9 cellular contexts compared by ENCODE assay signal in the genomic region with DNA sequence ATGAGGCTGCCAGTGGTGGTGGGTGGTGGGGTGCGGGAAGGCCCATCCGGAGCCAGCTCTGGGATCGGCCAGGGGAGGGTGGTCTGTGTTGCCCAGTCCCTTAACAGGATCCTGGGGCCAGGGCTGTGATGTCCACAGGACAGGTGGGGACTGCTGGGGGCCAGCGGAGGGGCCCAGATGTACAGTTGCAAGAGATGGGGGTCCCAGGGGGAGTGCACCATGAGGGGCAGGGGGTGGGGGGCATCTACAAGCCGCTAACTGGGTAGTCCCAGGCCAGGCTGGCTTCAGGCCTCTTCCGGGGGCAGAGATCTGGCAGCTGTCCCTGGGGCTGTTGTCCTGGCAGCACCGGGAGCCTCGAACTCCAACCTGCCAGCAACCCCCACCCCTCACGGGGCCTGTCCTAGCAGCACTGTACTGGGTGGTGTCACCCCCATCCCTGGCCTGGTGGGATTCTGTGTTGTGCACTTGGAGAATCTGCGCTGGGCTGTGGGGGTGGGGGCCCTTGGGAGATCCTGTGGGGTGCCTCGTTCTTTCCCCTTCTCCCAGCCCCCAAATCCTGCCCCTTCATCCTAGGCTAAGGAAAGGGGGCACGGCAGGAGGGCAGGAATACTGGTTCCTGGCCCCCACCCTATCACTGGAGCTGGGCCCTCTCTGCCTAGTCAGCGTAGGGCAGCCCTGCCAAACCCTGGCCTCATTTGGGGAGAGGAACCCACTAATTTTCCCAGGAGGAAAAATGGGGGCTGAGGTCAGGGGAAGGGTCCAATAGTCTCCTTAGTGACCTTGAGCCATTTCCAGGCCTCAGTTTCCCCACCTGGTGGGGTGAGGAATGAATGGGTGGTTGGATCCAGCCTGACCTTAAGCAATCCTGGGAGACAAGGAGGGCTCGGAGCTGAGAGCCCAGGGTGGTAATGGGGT. TPM values are rescaled to one million over a fixed set of nuclear protein-coding genes. Genes with fewer than 3 reads are reported as not detected.
A peak's percentile ranks its signal among the peaks of the same experiment; 100 is the strongest.
DNase-seq lines count a peak whose midpoint lies in the region; ATAC-seq and TF ChIP-seq lines count a peak whose summit lies in the region.
"Had no signal": no experiment of that assay in that cellular context is flagged by ENCODE, and none has a peak within 500 bp of the region (broad histone marks: within the 10 kb centered on the region; RNA-seq: fewer than 3 reads in every experiment).

No MANE protein-coding gene starts in this region.

- POLR2A ChIA-PET in BJ (lab: Charles Lee), result no interaction called here

- H3K27me3 ChIP-seq in BJ (ENCODE audit: control insufficient read depth, insufficient read depth, low read length) (no peaks in the 10 kb centered on the region), SJSA1 (replicated peaks) (no peaks in the 10 kb centered on the region)

- ATAC-seq in GM21786 (IDR thresholded peaks at IDR 0.05; ENCODE audit: unreplicated experiment), result no peak

- no peaks in the 10 kb centered on the region for H3K27me3 Mint-ChIP-seq in osteocyte (ENCODE audit: unreplicated experiment)

- CTCF ChIA-PET in BJ (lab: Yijun Ruan, JAX), result interaction anchor here (1.1 to 11.1 kb wide), 3 partner anchors 19 to 94 kb away, joined by 3 to 117 read pairs (median 3); no protein-coding TSS in a partner anchor

- H3K4me3 ChIP-seq in BJ (ENCODE audit: low read depth, low read length), result peak overlapping the region; percentile 92
- peak overlapping the region; percentile 99 for H3K4me3 ChIP-seq in SJSA1
- peak overlapping the region; percentile 78 for H3K4me3 ChIP-seq in fibroblast of pulmonary artery (replicated peaks; ENCODE audit: low read depth, low read length)

- no peak for DNase-seq in BJ (ENCODE audit: low read depth)
- DNase-seq in SJSA1 (ENCODE audit: low read depth in 1 of 2, low spot score in 2 of 2), result no peak
- DNase-seq in fibroblast of pulmonary artery (ENCODE audit: low read depth), result no peak
- no peak for DNase-seq in osteocyte (ENCODE audit: extremely low spot score, unreplicated experiment)
- DNase-seq in NCI-H526 treated with DMSO at 0.1 percent for 48 hours (lab: John Stamatoyannopoulos, UW), result no peak
- no peak for DNase-seq in hepatic stellate cell (ENCODE audit: low spot score)
- DNase-seq in NCI-H1930 (lab: John Stamatoyannopoulos, UW), result no peak
- DNase-seq: stimulated activated CD4-positive, alpha-beta T cell treated with anti-CD3 and anti-CD28 coated beads, Interleukin-4, amount 100 ng/mL, for 4 hours had no signal

- TF ChIP-seq CTCF in BJ (IDR thresholded peaks at IDR 0.05; ENCODE audit: insufficient read depth, low read depth, low read length) (no peak), fibroblast of pulmonary artery (IDR thresholded peaks at IDR 0.05; ENCODE audit: low read length, missing control alignments) (no peak), osteocyte (IDR thresholded peaks at IDR 0.05) (no peak)

- H3K36me3 ChIP-seq in BJ (ENCODE audit: control insufficient read depth, insufficient read depth, low read length) (peaks cover 27% of the 10 kb centered on the region), SJSA1 (peaks cover 55% of the 10 kb centered on the region)

- peak overlapping the region; percentile 47 for H3K27ac Mint-ChIP-seq in osteocyte (ENCODE audit: unreplicated experiment)

- no peaks in the 10 kb centered on the region for H3K36me3 Mint-ChIP-seq in osteocyte (ENCODE audit: unreplicated experiment)

- H3K4me1 ChIP-seq in SJSA1 (replicated peaks), result peaks cover 50% of the 10 kb centered on the region

- H3K9me3 Mint-ChIP-seq in osteocyte (ENCODE audit: unreplicated experiment), result no peaks in the 10 kb centered on the region

- peak overlapping the region; percentile 82 for H3K4me3 Mint-ChIP-seq in osteocyte (ENCODE audit: unreplicated experiment)

- peaks cover 62% of the 10 kb centered on the region for H3K4me1 Mint-ChIP-seq in osteocyte (ENCODE audit: unreplicated experiment)

- H3K9me3 ChIP-seq in SJSA1 (replicated peaks), result 0 out of 2 replicates have a peak, but pooled peaks cover 7% of the 10 kb centered on the region

- H3K27ac ChIP-seq in SJSA1, result no peak overlapping the region; the same call in 1 of the 2 replicates

RNA-seq across cellular contexts. Expression of gene MTSS2, which starts 1.4 kb away (rescaled TPM):
- polyA plus RNA-seq in BJ (2011; rRNA removed), result 86.4 and 170 TPM in 2 replicates
- 95.7 and 103 TPM in 2 replicates for polyA minus RNA-seq in BJ (2011; rRNA and poly(A)+ RNA removed)
- 20.7 and 22.6 TPM in 2 replicates for total RNA-seq in SJSA1 (2014; rRNA removed; shearing (Covaris generic))
- 156 and 169 TPM in 2 replicates for total RNA-seq in osteocyte

RNA-seq across cellular contexts. Expression of gene IL34, which starts 38.0 kb away (rescaled TPM):
- polyA plus RNA-seq in BJ (2011; rRNA removed), result 0.45 and 0.70 TPM in 2 replicates
- 0.33 and 0.98 TPM in 2 replicates for polyA minus RNA-seq in BJ (2011; rRNA and poly(A)+ RNA removed)
- total RNA-seq in SJSA1 (2014; rRNA removed; shearing (Covaris generic)), result 0.74 and 1.4 TPM in 2 replicates
- total RNA-seq in osteocyte, result 12.7 and 14.3 TPM in 2 replicates
